23 cellular contexts compared by ENCODE assay signal in genomic region chr15:32099097-32099496, GRCh38.
DNase-seq lines count a peak whose midpoint lies in the region; ATAC-seq, FAIRE-seq and TF ChIP-seq lines count a peak whose summit lies in the region.
"Had no signal": no experiment of that assay in that cellular context is flagged by ENCODE, and none has a peak within 500 bp of the region (broad histone marks: within the 10 kb centered on the region; RNA-seq: fewer than 3 reads in every experiment).

No MANE protein-coding gene starts in this region.

- ATAC-seq in RWPE2 (ENCODE audit: low read depth) (peak; percentile 23; the same call in 1 of the 3 replicates), pancreas (peak in 3 of 4 donors; percentile 40 to 50 (median 45)), GM21723 (IDR thresholded peaks at IDR 0.05; ENCODE audit: unreplicated experiment) (no peak)
- ATAC-seq: A549 had no signal

- intact Hi-C loops in activated CD4-positive, alpha-beta T cell treated with anti-CD3 and anti-CD28 coated beads, Interleukin-2, amount 10 ng/mL, durations not matched to agents 24 days and 14 days (cut with micrococcal nuclease) = no loop called here
- intact Hi-C loops in pancreas (cut with DNase I) = no loop called here

- H3K4me3 ChIP-seq in RWPE2 (ENCODE audit: severe bottlenecking) = no peak overlapping the region
- H3K4me3 ChIP-seq in pancreas = no peak overlapping the region
- H3K4me3 ChIP-seq: A549, HAP-1 had no signal

- WGBS in pancreas, 2 donors = 33 to 36% methylated on average over 5 of the region's 5 CpGs

- DNase-seq in activated CD4-positive, alpha-beta T cell treated with anti-CD3 and anti-CD28 coated beads, Interleukin-2, amount 10 ng/mL, durations not matched to agents 24 days and 14 days = peak; percentile 39
- DNase-seq in activated CD4-positive, alpha-beta T cell treated with anti-CD3 and anti-CD28 coated beads for 4 hours = no peak
- DNase-seq in RWPE2 (ENCODE audit: low spot score) (no peak), pancreas (no peak), OCI-M1 (lab: John Stamatoyannopoulos, UW) (no peak)
- DNase-seq in T-helper 2 cell treated with Interferon-gamma antibody and Interleukin-4, amounts not matched to agents 5 μg/mL and 100 μg/mL, for 36 hours (ENCODE audit: low spot score) = no peak
- DNase-seq: 8988T; ACHN; AML-193; C1 segment of cervical spinal cord; Calu3; CD4-positive, alpha-beta memory T cell; COR-L47; DMS53; DMS79 treated with DMSO at 0.1 percent for 48 hours; GF-D8; GOT3 had no signal

- no peaks in the 10 kb centered on the region for H3K9me3 Mint-ChIP-seq in activated CD4-positive, alpha-beta T cell treated with anti-CD3 and anti-CD28 coated beads, Interleukin-2, amount 10 ng/mL, durations not matched to agents 24 days and 14 days
- H3K9me3 Mint-ChIP-seq in T-helper 2 cell treated with Interferon-gamma antibody and Interleukin-4, amounts not matched to agents 5 μg/mL and 100 μg/mL, for 36 hours = no peaks in the 10 kb centered on the region

- peaks cover 36% of the 10 kb centered on the region for H3K27me3 ChIP-seq in RWPE2 (ENCODE audit: insufficient read depth, poor library complexity, severe bottlenecking)
- no peaks in the 10 kb centered on the region for H3K27me3 ChIP-seq in pancreas

- no peak overlapping the region for H3K4me3 Mint-ChIP-seq in activated CD4-positive, alpha-beta T cell treated with anti-CD3 and anti-CD28 coated beads, Interleukin-2, amount 10 ng/mL, durations not matched to agents 24 days and 14 days
- no peak overlapping the region for H3K4me3 Mint-ChIP-seq in T-helper 2 cell treated with Interferon-gamma antibody and Interleukin-4, amounts not matched to agents 5 μg/mL and 100 μg/mL, for 36 hours
- H3K4me3 Mint-ChIP-seq: CD4-positive, alpha-beta memory T cell had no signal

- no peak for FAIRE-seq in pancreas (lab: Jason Lieb, UNC)
- FAIRE-seq: A549, GM12891, GM18507, H54 had no signal

- no peaks in the 10 kb centered on the region for H3K4me1 ChIP-seq in RWPE2 (ENCODE audit: insufficient read depth, poor library complexity, severe bottlenecking)
- H3K4me1 ChIP-seq in pancreas = peaks cover 0 to 3% (median 0%) of the 10 kb centered on the region in 3 donors
- H3K4me1 ChIP-seq: A549, HAP-1 had no signal

- no peak overlapping the region for H3K27ac ChIP-seq in RWPE2 (ENCODE audit: poor library complexity, severe bottlenecking)
- H3K27ac ChIP-seq in pancreas = no peak overlapping the region
- H3K27ac ChIP-seq: A549 had no signal

- no peak overlapping the region for H3K27ac Mint-ChIP-seq in activated CD4-positive, alpha-beta T cell treated with anti-CD3 and anti-CD28 coated beads, Interleukin-2, amount 10 ng/mL, durations not matched to agents 24 days and 14 days
- no peak overlapping the region for H3K27ac Mint-ChIP-seq in T-helper 2 cell treated with Interferon-gamma antibody and Interleukin-4, amounts not matched to agents 5 μg/mL and 100 μg/mL, for 36 hours
- H3K27ac Mint-ChIP-seq: CD4-positive, alpha-beta memory T cell had no signal

- H3K9me3 ChIP-seq in RWPE2 (ENCODE audit: severe bottlenecking) (no peaks in the 10 kb centered on the region), pancreas (no peaks in the 10 kb centered on the region)
- H3K9me3 ChIP-seq: A549, HAP-1 had no signal

- peaks cover under 1% of the 10 kb centered on the region for H3K27me3 Mint-ChIP-seq in activated CD4-positive, alpha-beta T cell treated with anti-CD3 and anti-CD28 coated beads, Interleukin-2, amount 10 ng/mL, durations not matched to agents 24 days and 14 days
- H3K27me3 Mint-ChIP-seq in T-helper 2 cell treated with Interferon-gamma antibody and Interleukin-4, amounts not matched to agents 5 μg/mL and 100 μg/mL, for 36 hours (ENCODE audit: low read depth) = no peaks in the 10 kb centered on the region

- H3K36me3 ChIP-seq in RWPE2 (ENCODE audit: low read depth) (no peaks in the 10 kb centered on the region), pancreas (no peaks in the 10 kb centered on the region)
- H3K36me3 ChIP-seq: HAP-1 had no signal

- H3K36me3 Mint-ChIP-seq in activated CD4-positive, alpha-beta T cell treated with anti-CD3 and anti-CD28 coated beads, Interleukin-2, amount 10 ng/mL, durations not matched to agents 24 days and 14 days (ENCODE audit: low read depth) = no peaks in the 10 kb centered on the region
- H3K36me3 Mint-ChIP-seq in T-helper 2 cell treated with Interferon-gamma antibody and Interleukin-4, amounts not matched to agents 5 μg/mL and 100 μg/mL, for 36 hours (ENCODE audit: low read depth) = no peaks in the 10 kb centered on the region
- H3K36me3 Mint-ChIP-seq: CD4-positive, alpha-beta memory T cell had no signal

- TF ChIP-seq CTCF in RWPE2 (IDR thresholded peaks at IDR 0.05; ENCODE audit: poor library complexity, severe bottlenecking) (no peak), pancreas (IDR thresholded peaks at IDR 0.05) (no peak)

- no peaks in the 10 kb centered on the region for H3K4me1 Mint-ChIP-seq in activated CD4-positive, alpha-beta T cell treated with anti-CD3 and anti-CD28 coated beads, Interleukin-2, amount 10 ng/mL, durations not matched to agents 24 days and 14 days
- no peaks in the 10 kb centered on the region for H3K4me1 Mint-ChIP-seq in T-helper 2 cell treated with Interferon-gamma antibody and Interleukin-4, amounts not matched to agents 5 μg/mL and 100 μg/mL, for 36 hours (ENCODE audit: low read depth)
- H3K4me1 Mint-ChIP-seq: CD4-positive, alpha-beta memory T cell had no signal
